In genomic region chr11:119336744-119337469, GRCh38 we compare ENCODE assay signal across 1 cellular context.
TF ChIP-seq lines count a peak whose summit lies in the region.

No MANE protein-coding gene starts in this region.

TF ChIP-seq in K562, 482 proteins besides CTCF, POLR2A, EP300 and RAD21:
- TF ChIP-seq HDAC3 (IDR thresholded peaks at IDR 0.05; ENCODE audit: borderline replicate concordance, partially characterized antibody) (no peak), MAZ (CRISPR knock-in tag; conservative IDR thresholded peaks at IDR 0.05 in 1 of 2, IDR thresholded peaks at IDR 0.05 in 1 of 2) (no peak), FOXA3 (CRISPR knock-in tag; conservative IDR thresholded peaks at IDR 0.05 in 1 of 2, IDR thresholded peaks at IDR 0.05 in 1 of 2) (no peak), DIDO1 (tag; IDR thresholded peaks at IDR 0.05; ENCODE audit: low read depth) (no peak), ETV1 (tag; conservative IDR thresholded peaks at IDR 0.05; ENCODE audit: low read depth) (no peak), TRIM24 (IDR thresholded peaks at IDR 0.05) (no peak), ZNF561 (CRISPR knock-in tag; conservative IDR thresholded peaks at IDR 0.05) (no peak), SLC30A9 (CRISPR knock-in tag; IDR thresholded peaks at IDR 0.05) (no peak), RUNX1 (IDR thresholded peaks at IDR 0.05; ENCODE audit: low read depth) (no peak), SMAD4 (CRISPR knock-in tag; conservative IDR thresholded peaks at IDR 0.05) (no peak), MCM3 (IDR thresholded peaks at IDR 0.05) (no peak), ZNF780A (CRISPR knock-in tag; IDR thresholded peaks at IDR 0.05) (no peak), KLF6 (CRISPR knock-in tag; IDR thresholded peaks at IDR 0.05; ENCODE audit: borderline replicate concordance) (no peak), MECOM (CRISPR knock-in tag; IDR thresholded peaks at IDR 0.05) (no peak)
- TF ChIP-seq, protein P1, sequence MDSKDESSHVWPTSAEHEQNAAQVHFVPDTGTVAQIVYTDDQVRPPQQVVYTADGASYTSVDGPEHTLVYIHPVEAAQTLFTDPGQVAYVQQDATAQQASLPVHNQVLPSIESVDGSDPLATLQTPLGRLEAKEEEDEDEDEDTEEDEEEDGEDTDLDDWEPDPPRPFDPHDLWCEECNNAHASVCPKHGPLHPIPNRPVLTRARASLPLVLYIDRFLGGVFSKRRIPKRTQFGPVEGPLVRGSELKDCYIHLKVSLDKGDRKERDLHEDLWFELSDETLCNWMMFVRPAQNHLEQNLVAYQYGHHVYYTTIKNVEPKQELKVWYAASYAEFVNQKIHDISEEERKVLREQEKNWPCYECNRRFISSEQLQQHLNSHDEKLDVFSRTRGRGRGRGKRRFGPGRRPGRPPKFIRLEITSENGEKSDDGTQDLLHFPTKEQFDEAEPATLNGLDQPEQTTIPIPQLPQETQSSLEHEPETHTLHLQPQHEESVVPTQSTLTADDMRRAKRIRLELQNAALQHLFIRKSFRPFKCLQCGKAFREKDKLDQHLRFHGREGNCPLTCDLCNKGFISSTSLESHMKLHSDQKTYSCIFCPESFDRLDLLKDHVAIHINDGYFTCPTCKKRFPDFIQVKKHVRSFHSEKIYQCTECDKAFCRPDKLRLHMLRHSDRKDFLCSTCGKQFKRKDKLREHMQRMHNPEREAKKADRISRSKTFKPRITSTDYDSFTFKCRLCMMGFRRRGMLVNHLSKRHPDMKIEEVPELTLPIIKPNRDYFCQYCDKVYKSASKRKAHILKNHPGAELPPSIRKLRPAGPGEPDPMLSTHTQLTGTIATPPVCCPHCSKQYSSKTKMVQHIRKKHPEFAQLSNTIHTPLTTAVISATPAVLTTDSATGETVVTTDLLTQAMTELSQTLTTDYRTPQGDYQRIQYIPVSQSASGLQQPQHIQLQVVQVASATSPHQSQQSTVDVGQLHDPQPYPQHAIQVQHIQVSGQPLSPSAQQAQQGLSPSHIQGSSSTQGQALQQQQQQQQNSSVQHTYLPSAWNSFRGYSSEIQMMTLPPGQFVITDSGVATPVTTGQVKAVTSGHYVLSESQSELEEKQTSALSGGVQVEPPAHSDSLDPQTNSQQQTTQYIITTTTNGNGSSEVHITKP (IDR thresholded peaks at IDR 0.05; ENCODE audit: partially characterized antibody): no peak
- TF ChIP-seq, protein P2, sequence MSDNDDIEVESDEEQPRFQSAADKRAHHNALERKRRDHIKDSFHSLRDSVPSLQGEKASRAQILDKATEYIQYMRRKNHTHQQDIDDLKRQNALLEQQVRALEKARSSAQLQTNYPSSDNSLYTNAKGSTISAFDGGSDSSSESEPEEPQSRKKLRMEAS (CRISPR knock-in tag; IDR thresholded peaks at IDR 0.05): no peak
- TF ChIP-seq, protein P3, sequence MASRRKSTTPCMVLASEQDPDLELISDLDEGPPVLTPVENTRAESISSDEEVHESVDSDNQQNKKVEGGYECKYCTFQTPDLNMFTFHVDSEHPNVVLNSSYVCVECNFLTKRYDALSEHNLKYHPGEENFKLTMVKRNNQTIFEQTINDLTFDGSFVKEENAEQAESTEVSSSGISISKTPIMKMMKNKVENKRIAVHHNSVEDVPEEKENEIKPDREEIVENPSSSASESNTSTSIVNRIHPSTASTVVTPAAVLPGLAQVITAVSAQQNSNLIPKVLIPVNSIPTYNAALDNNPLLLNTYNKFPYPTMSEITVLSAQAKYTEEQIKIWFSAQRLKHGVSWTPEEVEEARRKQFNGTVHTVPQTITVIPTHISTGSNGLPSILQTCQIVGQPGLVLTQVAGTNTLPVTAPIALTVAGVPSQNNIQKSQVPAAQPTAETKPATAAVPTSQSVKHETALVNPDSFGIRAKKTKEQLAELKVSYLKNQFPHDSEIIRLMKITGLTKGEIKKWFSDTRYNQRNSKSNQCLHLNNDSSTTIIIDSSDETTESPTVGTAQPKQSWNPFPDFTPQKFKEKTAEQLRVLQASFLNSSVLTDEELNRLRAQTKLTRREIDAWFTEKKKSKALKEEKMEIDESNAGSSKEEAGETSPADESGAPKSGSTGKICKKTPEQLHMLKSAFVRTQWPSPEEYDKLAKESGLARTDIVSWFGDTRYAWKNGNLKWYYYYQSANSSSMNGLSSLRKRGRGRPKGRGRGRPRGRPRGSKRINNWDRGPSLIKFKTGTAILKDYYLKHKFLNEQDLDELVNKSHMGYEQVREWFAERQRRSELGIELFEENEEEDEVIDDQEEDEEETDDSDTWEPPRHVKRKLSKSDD (conservative IDR thresholded peaks at IDR 0.05; ENCODE audit: low read length): no peak
- TF ChIP-seq, protein P4, sequence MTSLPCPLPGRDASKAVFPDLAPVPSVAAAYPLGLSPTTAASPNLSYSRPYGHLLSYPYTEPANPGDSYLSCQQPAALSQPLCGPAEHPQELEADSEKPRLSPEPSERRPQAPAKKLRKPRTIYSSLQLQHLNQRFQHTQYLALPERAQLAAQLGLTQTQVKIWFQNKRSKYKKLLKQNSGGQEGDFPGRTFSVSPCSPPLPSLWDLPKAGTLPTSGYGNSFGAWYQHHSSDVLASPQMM (CRISPR knock-in tag; IDR thresholded peaks at IDR 0.05): no peak
- TF ChIP-seq, protein P5, sequence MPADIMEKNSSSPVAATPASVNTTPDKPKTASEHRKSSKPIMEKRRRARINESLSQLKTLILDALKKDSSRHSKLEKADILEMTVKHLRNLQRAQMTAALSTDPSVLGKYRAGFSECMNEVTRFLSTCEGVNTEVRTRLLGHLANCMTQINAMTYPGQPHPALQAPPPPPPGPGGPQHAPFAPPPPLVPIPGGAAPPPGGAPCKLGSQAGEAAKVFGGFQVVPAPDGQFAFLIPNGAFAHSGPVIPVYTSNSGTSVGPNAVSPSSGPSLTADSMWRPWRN (IDR thresholded peaks at IDR 0.05; ENCODE audit: low read depth): no peak
